ENCODE assay signal across 8 cellular contexts in genomic region chr11:9573775-9574555, GRCh38. TPM values are rescaled to one million over a fixed set of nuclear protein-coding genes. Genes with fewer than 3 reads are reported as not detected.
DNase-seq lines count a peak whose midpoint lies in the region; ATAC-seq and TF ChIP-seq lines count a peak whose summit lies in the region.

No MANE protein-coding gene starts in this region.

- H3F3A ChIP-seq in SK-N-SH (replicated peaks; ENCODE audit: insufficient read depth) (peaks cover 14% of the 10 kb centered on the region), PC-9 (ENCODE audit: insufficient read depth, low read depth) (peaks cover 32% of the 10 kb centered on the region)

- no peak overlapping the region for H2BK15ac ChIP-seq in H9 (ENCODE audit: low read depth, low read length)

- no peak overlapping the region for H2AK5ac ChIP-seq in H9 (ENCODE audit: insufficient read length, low read length)

- H3K4ac ChIP-seq in H9 (ENCODE audit: low read depth, low read length): no peak overlapping the region; the same call in 1 of the 2 replicates

- peaks cover 12% of the 10 kb centered on the region for H3K23me2 ChIP-seq in H9 (ENCODE audit: insufficient read length, low read depth, low read length, poor library complexity, severe bottlenecking)

- no peak overlapping the region for H4K91ac ChIP-seq in H9 (ENCODE audit: insufficient read length, low read depth, low read length)

- CTCF ChIA-PET in SK-N-SH (lab: Yijun Ruan, JAX) (interaction anchor here (0.6 to 1.5 kb wide), 7 partner anchors 10 to 182 kb away, joined by 3 to 5 read pairs (median 3); no protein-coding TSS in a partner anchor), PC-9 (lab: Charles Lee) (interaction anchor here (0.6 to 0.9 kb wide), 2 partner anchors 28 to 778 kb away, joined by 3 to 4 read pairs; no protein-coding TSS in a partner anchor)

- no peak for TF ChIP-seq EP300 in SK-N-SH (IDR thresholded peaks at IDR 0.05; ENCODE audit: borderline replicate concordance in 1 of 2, low read depth in 1 of 2, low read length in 1 of 2)

- TF ChIP-seq CTCF in SK-N-SH (IDR thresholded peaks at IDR 0.05): no peak
- no peak for TF ChIP-seq CTCF in H9 (conservative IDR thresholded peaks at IDR 0.05)
- TF ChIP-seq CTCF in PC-9 (conservative IDR thresholded peaks at IDR 0.05): no peak

- H2BK20ac ChIP-seq in H9 (ENCODE audit: low read depth, low read length, poor library complexity, severe bottlenecking): no peak overlapping the region

- H2BK12ac ChIP-seq in H9 (ENCODE audit: insufficient read length, low read depth, low read length): no peak overlapping the region

- H4K5ac ChIP-seq in H9 (ENCODE audit: insufficient read length, low read depth, low read length): no peak overlapping the region

- H3K79me2 ChIP-seq in SK-N-SH (ENCODE audit: insufficient read depth) (peaks cover 59% of the 10 kb centered on the region), H9 (ENCODE audit: insufficient read depth, low read length) (peaks cover 26% of the 10 kb centered on the region), PC-9 (ENCODE audit: low read depth) (peaks cover 50% of the 10 kb centered on the region)

- H3K27ac ChIP-seq in SK-N-SH (ENCODE audit: low read depth in 2 of 2, low read length in 1 of 2): peak overlapping the region; percentile 92 to 99
- H3K27ac ChIP-seq in H9 (ENCODE audit: insufficient read length, low read depth, low read length): no peak overlapping the region
- peak overlapping the region; percentile 80; the same call in 1 of the 2 replicates for H3K27ac ChIP-seq in PC-9
- peak overlapping the region; percentile 80 for H3K27ac ChIP-seq in muscle layer of colon (ENCODE audit: low read depth, low read length)

- H3K27me3 Mint-ChIP-seq in H9 (ENCODE audit: low read depth): no peaks in the 10 kb centered on the region

- H3K23ac ChIP-seq in H9 (ENCODE audit: insufficient read length, low read depth, low read length): no peak overlapping the region

- peak overlapping the region; percentile 90 for H3K4me2 ChIP-seq in SK-N-SH
- H3K4me2 ChIP-seq in H9 (ENCODE audit: insufficient read depth, insufficient read length, low read length): peak overlapping the region; percentile 62
- peak overlapping the region; percentile 96; the same call in 1 of the 2 replicates for H3K4me2 ChIP-seq in PC-9

- H2BK5ac ChIP-seq in H9 (ENCODE audit: insufficient read length, low read length): no peak overlapping the region

- H3K9me2 ChIP-seq in SK-N-SH (no peaks in the 10 kb centered on the region), PC-9 (ENCODE audit: insufficient read depth) (no peaks in the 10 kb centered on the region)

- peaks cover 24 to 27% of the 10 kb centered on the region in 2 experiments for H3K36me3 ChIP-seq in SK-N-SH (replicated peaks in 1 of 2; ENCODE audit: control insufficient read depth in 1 of 2, insufficient read depth in 2 of 2, low read length in 1 of 2)
- H3K36me3 ChIP-seq in PC-9 (ENCODE audit: low read depth): peaks cover 26% of the 10 kb centered on the region
- H3K36me3 ChIP-seq in muscle layer of colon (ENCODE audit: insufficient read depth, low read length): no peaks in the 10 kb centered on the region

- H3K9me3 Mint-ChIP-seq in H9: peaks cover 0 to 8% of the 10 kb centered on the region in 2 experiments; a peak in 1 of 5 replicates

- H3K4me3 ChIP-seq in SK-N-SH (ENCODE audit: low read depth in 2 of 2, low read length in 1 of 2) (peak overlapping the region; percentile 70 to 89), PC-9 (peak overlapping the region; percentile 87), muscle layer of colon (ENCODE audit: low read depth in 1 of 2, low read length in 2 of 2) (peak overlapping the region; percentile 80 to 90)

- no peak overlapping the region for H3K56ac ChIP-seq in H9 (ENCODE audit: insufficient read length, low read depth, low read length)

- no peak for ATAC-seq in SK-N-SH treated with all-trans-retinoic acid at 6 μM for 48 hours

- H3T11ph ChIP-seq in H9 (ENCODE audit: low read length): no peak overlapping the region

- intact Hi-C loops in PC-9 (cut with micrococcal nuclease; ENCODE audit: unreplicated experiment): loop anchor here (1.0 to 5.0 kb wide), 2 partner anchors 27 to 67 kb away; no protein-coding TSS in a partner anchor

- no peak overlapping the region for H4K8ac ChIP-seq in H9 (replicated peaks; ENCODE audit: insufficient read length, low read depth, low read length)

- H3K27me3 ChIP-seq in SK-N-SH (ENCODE audit: insufficient read depth): no peaks in the 10 kb centered on the region
- H3K27me3 ChIP-seq in H9 (ENCODE audit: insufficient read depth, low read length): no peaks in the 10 kb centered on the region
- H3K27me3 ChIP-seq in PC-9 (ENCODE audit: insufficient read depth, low read depth): no peaks in the 10 kb centered on the region
- no peaks in the 10 kb centered on the region for H3K27me3 ChIP-seq in muscle layer of colon (ENCODE audit: control insufficient read depth in 1 of 2, insufficient read depth in 2 of 2, low read length in 2 of 2)

- 0% methylated on average over 7 of the region's 114 CpGs for whole genome bisulfite sequencing in SK-N-SH (ENCODE audit: low lambda C conversion rate)
- no CpG with 5 or more reads among the region's 114 CpGs for WGBS in H9 (ENCODE audit: extremely low coverage, insufficient read length, low lambda C conversion rate)

- POLR2A ChIA-PET in SK-N-SH (lab: Yijun Ruan, JAX): interaction anchor here (0.6 to 1.9 kb wide), 8 partner anchors 22 to 734 kb away, joined by 3 to 15 read pairs (median 3); partner anchors contain the start of gene ZNF143
- POLR2A ChIA-PET in PC-9 (lab: Charles Lee; ENCODE audit: unreplicated experiment): interaction anchor here (0.6 to 1.6 kb wide), 7 partner anchors 27 to 760 kb away, joined by 3 to 17 read pairs (median 3); partner anchors contain the start of gene ZNF143

- H3K9ac ChIP-seq in SK-N-SH (peak overlapping the region; percentile 98), H9 (ENCODE audit: extremely low read depth, insufficient read length, low read length) (peak overlapping the region; percentile 92), muscle layer of colon (ENCODE audit: low read length) (peak overlapping the region; percentile 95)

- peak overlapping the region; percentile 93 for H3K14ac ChIP-seq in H9 (ENCODE audit: insufficient read depth, low read length)

- H3K9me3 ChIP-seq in SK-N-SH (no peaks in the 10 kb centered on the region), H9 (ENCODE audit: control insufficient read depth, low read depth, low read length) (no peaks in the 10 kb centered on the region), PC-9 (ENCODE audit: insufficient read depth, low read depth) (no peaks in the 10 kb centered on the region), muscle layer of colon (ENCODE audit: low read length) (no peaks in the 10 kb centered on the region)

- no peak overlapping the region for H2AFZ ChIP-seq in SK-N-SH (ENCODE audit: low read depth)
- no peak overlapping the region for H2AFZ ChIP-seq in H9 (ENCODE audit: low read length)
- H2AFZ ChIP-seq in PC-9: no peak overlapping the region

- no TSS peak for BruUV-seq in PC-9 (replicated peaks; lab: Mats Ljungman, UMichigan)

- H4K20me1 ChIP-seq in SK-N-SH (ENCODE audit: insufficient read depth): peaks cover 5% of the 10 kb centered on the region; the same call in 1 of the 2 replicates
- H4K20me1 ChIP-seq in H9 (ENCODE audit: control insufficient read depth, insufficient read depth, insufficient read length): no peaks in the 10 kb centered on the region
- H4K20me1 ChIP-seq in PC-9 (ENCODE audit: insufficient read depth): 0 out of 2 replicates have a peak, but pooled peaks cover under 1% of the 10 kb centered on the region

- H3K36me3 Mint-ChIP-seq in H9 (ENCODE audit: insufficient read depth in 1 of 3, low read depth in 3 of 3): peaks cover 39 to 44% (median 43%) of the 10 kb centered on the region in 3 experiments

- H3K4me1 Mint-ChIP-seq in H9: peaks cover 37 to 45% of the 10 kb centered on the region in 2 experiments

- no peaks in the 10 kb centered on the region for H3K79me1 ChIP-seq in H9 (ENCODE audit: insufficient read depth, low read depth, low read length, poor library complexity, severe bottlenecking)

- H3K27ac Mint-ChIP-seq in H9: peak overlapping the region; percentile 91 to 97 (median 96); a peak in 4 of 7 replicates

- H3K4me1 ChIP-seq in SK-N-SH (ENCODE audit: control insufficient read depth in 1 of 2, insufficient read depth in 2 of 2, low read depth in 1 of 2, low read length in 1 of 2) (peaks cover 12 to 15% of the 10 kb centered on the region in 2 experiments), H9 (ENCODE audit: insufficient read depth, low read length) (peaks cover 3% of the 10 kb centered on the region; the same call in 1 of the 2 replicates), PC-9 (replicated peaks; ENCODE audit: insufficient read depth) (peaks cover 46% of the 10 kb centered on the region), muscle layer of colon (ENCODE audit: insufficient read depth, low read length) (peaks cover 26% of the 10 kb centered on the region)

- H3K4me3 Mint-ChIP-seq in H9: peak overlapping the region; percentile 95 to 98

- DNase-seq in SK-N-SH (peak; percentile 66), H9 (no peak), PC-9 (no peak), dermis blood vessel endothelial cell (peak; percentile 45), NCI-H1694 treated with DMSO at 0.1 percent for 48 hours (lab: John Stamatoyannopoulos, UW) (no peak), DMS114 treated with DMSO at 0.1 percent for 48 hours (lab: John Stamatoyannopoulos, UW; ENCODE audit: unreplicated experiment) (no peak)

- peak overlapping the region; percentile 82 for H3K18ac ChIP-seq in H9 (ENCODE audit: insufficient read length, low read depth, low read length)

- TF ChIP-seq RAD21 in SK-N-SH (IDR thresholded peaks at IDR 0.05; ENCODE audit: low read length): no peak

- H2BK120ac ChIP-seq in H9 (ENCODE audit: low read depth, low read length, poor library complexity, severe bottlenecking): no peak overlapping the region

TF ChIP-seq in SK-N-SH treated with all-trans-retinoic acid at 6 μM for 48 hours, 23 proteins besides CTCF, POLR2A, EP300 and RAD21 (continues in another document):
- TF ChIP-seq TCF4 (CRISPR knock-in tag; IDR thresholded peaks at IDR 0.05; ENCODE audit: borderline replicate concordance) (no peak), PPARA (CRISPR knock-in tag; IDR thresholded peaks at IDR 0.05; ENCODE audit: borderline replicate concordance) (no peak)

RNA-seq across cellular contexts. Expression of gene WEE1, which starts 0.5 kb away (rescaled TPM):
- 16.9 and 20.6 TPM in 2 replicates for polyA plus RNA-seq in SK-N-SH (2012; rRNA removed)
- 18.0 and 21.1 TPM in 2 replicates for polyA plus RNA-seq in SK-N-SH (2012; cell fraction: cytosol; rRNA removed)
- polyA plus RNA-seq in SK-N-SH (2012; cell fraction: nucleus; rRNA removed): 27.1 and 54.9 TPM in 2 replicates
- total RNA-seq in H9 (2021): 136 and 142 TPM in 2 replicates
- total RNA-seq in PC-9 (2021): 32.2 and 37.1 TPM in 2 replicates
- total RNA-seq in dermis blood vessel endothelial cell: 32.0 and 35.1 TPM in 2 replicates

Comparison
In these comparisons a context has a peak if more than half of its experiments do, and no peak if none do; other contexts are left out.
1. DNase-seq: peak in SK-N-SH (single experiment) and dermis blood vessel endothelial cell (single experiment); none in H9 (single experiment), PC-9 (0 of 2), NCI-H1694 treated with DMSO at 0.1 percent for 48 hours (single experiment) and DMS114 treated with DMSO at 0.1 percent for 48 hours (single experiment).
2. Peak in every context shown above with its lines, with median percentiles within 50 percentile points of each other: H3K4me2 ChIP-seq, H3K4me3 ChIP-seq and H3K9ac ChIP-seq.